ENCODE assay signal across 1 cellular context in the genomic region with DNA sequence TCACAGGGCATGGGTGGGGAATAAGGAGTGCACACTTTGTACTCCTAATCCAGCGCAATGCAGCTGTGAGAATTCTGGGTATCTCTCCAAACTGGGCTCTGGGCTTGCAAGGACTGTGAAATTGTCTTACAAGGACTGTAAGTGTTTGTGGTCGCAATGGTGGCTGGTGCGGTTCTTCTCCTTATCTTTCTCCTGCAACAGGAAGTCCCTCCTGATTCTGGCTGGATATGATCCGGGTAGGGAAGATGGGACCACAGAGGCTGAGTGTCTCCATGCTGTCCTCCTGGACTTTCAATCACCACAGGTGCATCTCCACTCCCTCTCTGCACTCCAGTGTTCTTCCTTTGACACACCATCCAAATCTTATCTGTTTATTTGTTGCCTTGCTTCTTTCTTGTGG.
TF ChIP-seq lines count a peak whose summit lies in the region.

No MANE protein-coding gene starts in this region.

TF ChIP-seq in K562, 482 proteins besides CTCF, POLR2A, EP300 and RAD21 (continued from another document and continues in another):
- TF ChIP-seq, protein P1, sequence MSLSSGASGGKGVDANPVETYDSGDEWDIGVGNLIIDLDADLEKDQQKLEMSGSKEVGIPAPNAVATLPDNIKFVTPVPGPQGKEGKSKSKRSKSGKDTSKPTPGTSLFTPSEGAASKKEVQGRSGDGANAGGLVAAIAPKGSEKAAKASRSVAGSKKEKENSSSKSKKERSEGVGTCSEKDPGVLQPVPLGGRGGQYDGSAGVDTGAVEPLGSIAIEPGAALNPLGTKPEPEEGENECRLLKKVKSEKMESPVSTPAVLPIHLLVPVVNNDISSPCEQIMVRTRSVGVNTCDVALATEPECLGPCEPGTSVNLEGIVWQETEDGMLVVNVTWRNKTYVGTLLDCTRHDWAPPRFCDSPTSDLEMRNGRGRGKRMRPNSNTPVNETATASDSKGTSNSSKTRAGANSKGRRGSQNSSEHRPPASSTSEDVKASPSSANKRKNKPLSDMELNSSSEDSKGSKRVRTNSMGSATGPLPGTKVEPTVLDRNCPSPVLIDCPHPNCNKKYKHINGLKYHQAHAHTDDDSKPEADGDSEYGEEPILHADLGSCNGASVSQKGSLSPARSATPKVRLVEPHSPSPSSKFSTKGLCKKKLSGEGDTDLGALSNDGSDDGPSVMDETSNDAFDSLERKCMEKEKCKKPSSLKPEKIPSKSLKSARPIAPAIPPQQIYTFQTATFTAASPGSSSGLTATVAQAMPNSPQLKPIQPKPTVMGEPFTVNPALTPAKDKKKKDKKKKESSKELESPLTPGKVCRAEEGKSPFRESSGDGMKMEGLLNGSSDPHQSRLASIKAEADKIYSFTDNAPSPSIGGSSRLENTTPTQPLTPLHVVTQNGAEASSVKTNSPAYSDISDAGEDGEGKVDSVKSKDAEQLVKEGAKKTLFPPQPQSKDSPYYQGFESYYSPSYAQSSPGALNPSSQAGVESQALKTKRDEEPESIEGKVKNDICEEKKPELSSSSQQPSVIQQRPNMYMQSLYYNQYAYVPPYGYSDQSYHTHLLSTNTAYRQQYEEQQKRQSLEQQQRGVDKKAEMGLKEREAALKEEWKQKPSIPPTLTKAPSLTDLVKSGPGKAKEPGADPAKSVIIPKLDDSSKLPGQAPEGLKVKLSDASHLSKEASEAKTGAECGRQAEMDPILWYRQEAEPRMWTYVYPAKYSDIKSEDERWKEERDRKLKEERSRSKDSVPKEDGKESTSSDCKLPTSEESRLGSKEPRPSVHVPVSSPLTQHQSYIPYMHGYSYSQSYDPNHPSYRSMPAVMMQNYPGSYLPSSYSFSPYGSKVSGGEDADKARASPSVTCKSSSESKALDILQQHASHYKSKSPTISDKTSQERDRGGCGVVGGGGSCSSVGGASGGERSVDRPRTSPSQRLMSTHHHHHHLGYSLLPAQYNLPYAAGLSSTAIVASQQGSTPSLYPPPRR (CRISPR knock-in tag; IDR thresholded peaks at IDR 0.05; ENCODE audit: borderline replicate concordance): no peak
- TF ChIP-seq, protein P2, sequence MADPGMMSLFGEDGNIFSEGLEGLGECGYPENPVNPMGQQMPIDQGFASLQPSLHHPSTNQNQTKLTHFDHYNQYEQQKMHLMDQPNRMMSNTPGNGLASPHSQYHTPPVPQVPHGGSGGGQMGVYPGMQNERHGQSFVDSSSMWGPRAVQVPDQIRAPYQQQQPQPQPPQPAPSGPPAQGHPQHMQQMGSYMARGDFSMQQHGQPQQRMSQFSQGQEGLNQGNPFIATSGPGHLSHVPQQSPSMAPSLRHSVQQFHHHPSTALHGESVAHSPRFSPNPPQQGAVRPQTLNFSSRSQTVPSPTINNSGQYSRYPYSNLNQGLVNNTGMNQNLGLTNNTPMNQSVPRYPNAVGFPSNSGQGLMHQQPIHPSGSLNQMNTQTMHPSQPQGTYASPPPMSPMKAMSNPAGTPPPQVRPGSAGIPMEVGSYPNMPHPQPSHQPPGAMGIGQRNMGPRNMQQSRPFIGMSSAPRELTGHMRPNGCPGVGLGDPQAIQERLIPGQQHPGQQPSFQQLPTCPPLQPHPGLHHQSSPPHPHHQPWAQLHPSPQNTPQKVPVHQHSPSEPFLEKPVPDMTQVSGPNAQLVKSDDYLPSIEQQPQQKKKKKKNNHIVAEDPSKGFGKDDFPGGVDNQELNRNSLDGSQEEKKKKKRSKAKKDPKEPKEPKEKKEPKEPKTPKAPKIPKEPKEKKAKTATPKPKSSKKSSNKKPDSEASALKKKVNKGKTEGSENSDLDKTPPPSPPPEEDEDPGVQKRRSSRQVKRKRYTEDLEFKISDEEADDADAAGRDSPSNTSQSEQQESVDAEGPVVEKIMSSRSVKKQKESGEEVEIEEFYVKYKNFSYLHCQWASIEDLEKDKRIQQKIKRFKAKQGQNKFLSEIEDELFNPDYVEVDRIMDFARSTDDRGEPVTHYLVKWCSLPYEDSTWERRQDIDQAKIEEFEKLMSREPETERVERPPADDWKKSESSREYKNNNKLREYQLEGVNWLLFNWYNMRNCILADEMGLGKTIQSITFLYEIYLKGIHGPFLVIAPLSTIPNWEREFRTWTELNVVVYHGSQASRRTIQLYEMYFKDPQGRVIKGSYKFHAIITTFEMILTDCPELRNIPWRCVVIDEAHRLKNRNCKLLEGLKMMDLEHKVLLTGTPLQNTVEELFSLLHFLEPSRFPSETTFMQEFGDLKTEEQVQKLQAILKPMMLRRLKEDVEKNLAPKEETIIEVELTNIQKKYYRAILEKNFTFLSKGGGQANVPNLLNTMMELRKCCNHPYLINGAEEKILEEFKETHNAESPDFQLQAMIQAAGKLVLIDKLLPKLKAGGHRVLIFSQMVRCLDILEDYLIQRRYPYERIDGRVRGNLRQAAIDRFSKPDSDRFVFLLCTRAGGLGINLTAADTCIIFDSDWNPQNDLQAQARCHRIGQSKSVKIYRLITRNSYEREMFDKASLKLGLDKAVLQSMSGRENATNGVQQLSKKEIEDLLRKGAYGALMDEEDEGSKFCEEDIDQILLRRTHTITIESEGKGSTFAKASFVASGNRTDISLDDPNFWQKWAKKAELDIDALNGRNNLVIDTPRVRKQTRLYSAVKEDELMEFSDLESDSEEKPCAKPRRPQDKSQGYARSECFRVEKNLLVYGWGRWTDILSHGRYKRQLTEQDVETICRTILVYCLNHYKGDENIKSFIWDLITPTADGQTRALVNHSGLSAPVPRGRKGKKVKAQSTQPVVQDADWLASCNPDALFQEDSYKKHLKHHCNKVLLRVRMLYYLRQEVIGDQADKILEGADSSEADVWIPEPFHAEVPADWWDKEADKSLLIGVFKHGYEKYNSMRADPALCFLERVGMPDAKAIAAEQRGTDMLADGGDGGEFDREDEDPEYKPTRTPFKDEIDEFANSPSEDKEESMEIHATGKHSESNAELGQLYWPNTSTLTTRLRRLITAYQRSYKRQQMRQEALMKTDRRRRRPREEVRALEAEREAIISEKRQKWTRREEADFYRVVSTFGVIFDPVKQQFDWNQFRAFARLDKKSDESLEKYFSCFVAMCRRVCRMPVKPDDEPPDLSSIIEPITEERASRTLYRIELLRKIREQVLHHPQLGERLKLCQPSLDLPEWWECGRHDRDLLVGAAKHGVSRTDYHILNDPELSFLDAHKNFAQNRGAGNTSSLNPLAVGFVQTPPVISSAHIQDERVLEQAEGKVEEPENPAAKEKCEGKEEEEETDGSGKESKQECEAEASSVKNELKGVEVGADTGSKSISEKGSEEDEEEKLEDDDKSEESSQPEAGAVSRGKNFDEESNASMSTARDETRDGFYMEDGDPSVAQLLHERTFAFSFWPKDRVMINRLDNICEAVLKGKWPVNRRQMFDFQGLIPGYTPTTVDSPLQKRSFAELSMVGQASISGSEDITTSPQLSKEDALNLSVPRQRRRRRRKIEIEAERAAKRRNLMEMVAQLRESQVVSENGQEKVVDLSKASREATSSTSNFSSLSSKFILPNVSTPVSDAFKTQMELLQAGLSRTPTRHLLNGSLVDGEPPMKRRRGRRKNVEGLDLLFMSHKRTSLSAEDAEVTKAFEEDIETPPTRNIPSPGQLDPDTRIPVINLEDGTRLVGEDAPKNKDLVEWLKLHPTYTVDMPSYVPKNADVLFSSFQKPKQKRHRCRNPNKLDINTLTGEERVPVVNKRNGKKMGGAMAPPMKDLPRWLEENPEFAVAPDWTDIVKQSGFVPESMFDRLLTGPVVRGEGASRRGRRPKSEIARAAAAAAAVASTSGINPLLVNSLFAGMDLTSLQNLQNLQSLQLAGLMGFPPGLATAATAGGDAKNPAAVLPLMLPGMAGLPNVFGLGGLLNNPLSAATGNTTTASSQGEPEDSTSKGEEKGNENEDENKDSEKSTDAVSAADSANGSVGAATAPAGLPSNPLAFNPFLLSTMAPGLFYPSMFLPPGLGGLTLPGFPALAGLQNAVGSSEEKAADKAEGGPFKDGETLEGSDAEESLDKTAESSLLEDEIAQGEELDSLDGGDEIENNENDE (IDR thresholded peaks at IDR 0.05; ENCODE audit: low read depth, low read length): no peak
- 0 out of 2 replicates have a peak, but pooled peaks have one; percentile 18 for TF ChIP-seq MECOM (CRISPR knock-in tag; IDR thresholded peaks at IDR 0.05)
- TF ChIP-seq LARP7 (IDR thresholded peaks at IDR 0.05): no peak
- no peak for TF ChIP-seq STAT6 (CRISPR knock-in tag; IDR thresholded peaks at IDR 0.05)
- no peak for TF ChIP-seq ZNF121 (CRISPR knock-in tag; conservative IDR thresholded peaks at IDR 0.05)
- no peak for TF ChIP-seq ZNF280B (CRISPR knock-in tag; IDR thresholded peaks at IDR 0.05)
- no peak for TF ChIP-seq ARNT (IDR thresholded peaks at IDR 0.05)
- no peak for TF ChIP-seq NFE2L1 (tag; IDR thresholded peaks at IDR 0.05; ENCODE audit: borderline replicate concordance, low read depth)
- TF ChIP-seq ZFP30 (CRISPR knock-in tag; IDR thresholded peaks at IDR 0.05; ENCODE audit: borderline replicate concordance): no peak
- TF ChIP-seq TEAD2 (tag; IDR thresholded peaks at IDR 0.05): no peak
- TF ChIP-seq ZNF224 (CRISPR knock-in tag; IDR thresholded peaks at IDR 0.05): no peak
- TF ChIP-seq U2AF1 (optimal IDR thresholded peaks at IDR 0.05; ENCODE audit: low read depth, low read length): no peak
- TF ChIP-seq BCOR (IDR thresholded peaks at IDR 0.05): no peak
- TF ChIP-seq ZNF133 (CRISPR knock-in tag; IDR thresholded peaks at IDR 0.05): no peak
- no peak for TF ChIP-seq XRCC3 (IDR thresholded peaks at IDR 0.05)
- no peak for TF ChIP-seq ETS2 (tag; IDR thresholded peaks at IDR 0.05; ENCODE audit: borderline replicate concordance, poor library complexity, severe bottlenecking)
- peak; percentile 34; the same call in 1 of the 2 replicates for TF ChIP-seq STAT5A (IDR thresholded peaks at IDR 0.05; ENCODE audit: borderline replicate concordance, low read length)
- TF ChIP-seq, protein P3, sequence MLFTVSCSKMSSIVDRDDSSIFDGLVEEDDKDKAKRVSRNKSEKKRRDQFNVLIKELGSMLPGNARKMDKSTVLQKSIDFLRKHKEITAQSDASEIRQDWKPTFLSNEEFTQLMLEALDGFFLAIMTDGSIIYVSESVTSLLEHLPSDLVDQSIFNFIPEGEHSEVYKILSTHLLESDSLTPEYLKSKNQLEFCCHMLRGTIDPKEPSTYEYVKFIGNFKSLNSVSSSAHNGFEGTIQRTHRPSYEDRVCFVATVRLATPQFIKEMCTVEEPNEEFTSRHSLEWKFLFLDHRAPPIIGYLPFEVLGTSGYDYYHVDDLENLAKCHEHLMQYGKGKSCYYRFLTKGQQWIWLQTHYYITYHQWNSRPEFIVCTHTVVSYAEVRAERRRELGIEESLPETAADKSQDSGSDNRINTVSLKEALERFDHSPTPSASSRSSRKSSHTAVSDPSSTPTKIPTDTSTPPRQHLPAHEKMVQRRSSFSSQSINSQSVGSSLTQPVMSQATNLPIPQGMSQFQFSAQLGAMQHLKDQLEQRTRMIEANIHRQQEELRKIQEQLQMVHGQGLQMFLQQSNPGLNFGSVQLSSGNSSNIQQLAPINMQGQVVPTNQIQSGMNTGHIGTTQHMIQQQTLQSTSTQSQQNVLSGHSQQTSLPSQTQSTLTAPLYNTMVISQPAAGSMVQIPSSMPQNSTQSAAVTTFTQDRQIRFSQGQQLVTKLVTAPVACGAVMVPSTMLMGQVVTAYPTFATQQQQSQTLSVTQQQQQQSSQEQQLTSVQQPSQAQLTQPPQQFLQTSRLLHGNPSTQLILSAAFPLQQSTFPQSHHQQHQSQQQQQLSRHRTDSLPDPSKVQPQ (CRISPR knock-in tag; IDR thresholded peaks at IDR 0.05; ENCODE audit: borderline replicate concordance): no peak
